13 cellular contexts compared by ENCODE assay signal in genomic region chr9:82764270-82764669, GRCh38.
"Had no signal": no experiment of that assay in that cellular context is flagged by ENCODE, and none has a peak within 500 bp of the region (broad histone marks: within the 10 kb centered on the region; RNA-seq: fewer than 3 reads in every experiment).

No MANE protein-coding gene starts in this region.

- H3K36me3 ChIP-seq: esophagus muscularis mucosa, right atrium auricular region, WERI-Rb-1 had no signal

- H3K9me3 ChIP-seq: esophagus muscularis mucosa, right atrium auricular region had no signal

- ATAC-seq: activated CD4-positive, alpha-beta T cell treated with anti-CD3 and anti-CD28 coated beads for 36 hours; activated naive CD4-positive, alpha-beta T cell treated with anti-CD3 and anti-CD28 coated beads, Interleukin-2, amount 50 U/mL, for 72 hours; natural killer cell treated with Interleukin-12 subunit alpha and Interleukin-12 subunit beta and Interleukin-15 and Interleukin-18, amount 100 ng/mL, for 72 hours; stimulated activated memory B cell treated with anti-CD40 and anti-IgM and Interleukin-4, amounts not matched to agents 10 μg/mL and 1 μg/mL and 100 μg/mL, for 72 hours had no signal

- H3K4me3 ChIP-seq: esophagus muscularis mucosa, right atrium auricular region had no signal

- H3K27me3 ChIP-seq: esophagus muscularis mucosa, right atrium auricular region had no signal

- DNase-seq: activated CD4-positive, alpha-beta memory T cell treated with anti-CD3 and anti-CD28 coated beads, Interleukin-2, amount 10 ng/mL, durations not matched to agents 7 days and 5 days; activated CD4-positive, alpha-beta T cell treated with anti-CD3 and anti-CD28 coated beads for 36 hours; activated gamma-delta T cell; activated T-cell treated with anti-CD3 and anti-CD28 coated beads, Interleukin-2, amount 50 U/mL, for 24 hours; kidney glomerular epithelial cell; posterior cingulate gyrus; stimulated activated CD4-positive, alpha-beta T cell treated with anti-CD3 and anti-CD28 coated beads, Interleukin-2, amount 100 ng/mL, for 48 hours had no signal

- H3K4me1 ChIP-seq: esophagus muscularis mucosa, right atrium auricular region had no signal

- H3K27ac ChIP-seq: esophagus muscularis mucosa, right atrium auricular region, WERI-Rb-1 had no signal
